17 cellular contexts compared by ENCODE assay signal in genomic region chr14:68461086-68461485, GRCh38.
"Had no signal": no experiment of that assay in that cellular context is flagged by ENCODE, and none has a peak within 500 bp of the region (broad histone marks: within the 10 kb centered on the region; RNA-seq: fewer than 3 reads in every experiment).

No MANE protein-coding gene starts in this region.

- H3K9me3 Mint-ChIP-seq: activated B cell treated with CpG ODN at 0.5 μM for 24 hours; activated CD8-positive, alpha-beta T cell treated with anti-CD3 and anti-CD28 coated beads for 36 hours; activated naive CD4-positive, alpha-beta T cell treated with anti-CD3 and anti-CD28 coated beads, Interleukin-2, amount 50 U/mL, for 24 hours; activated T-cell treated with anti-CD3 and anti-CD28 coated beads, Interleukin-2, amount 50 U/mL, for 4 hours; neural crest cell; stimulated activated effector memory CD8-positive, alpha-beta T cell treated with anti-CD3 and anti-CD28 coated beads, Interleukin-12 subunit alpha, Interleukin-12 subunit beta, amount 100 ng/mL, for 72 hours had no signal

- DNase-seq: activated B cell treated with CpG ODN at 0.5 μM for 24 hours; activated CD4-positive, alpha-beta T cell treated with anti-CD3 and anti-CD28 coated beads for 48 hours; activated CD8-positive, alpha-beta T cell treated with anti-CD3 and anti-CD28 coated beads for 36 hours; activated effector memory CD4-positive, alpha-beta T cell treated with Interleukin-2 at 50 U/mL for 16 hours; activated T-cell treated with anti-CD3 and anti-CD28 coated beads, Interleukin-2, amount 50 U/mL, for 4 hours; adrenal gland; hippocampal formation; kidney; mesendoderm; sigmoid colon; stimulated activated CD4-positive, alpha-beta T cell treated with anti-CD3 and anti-CD28 coated beads, Interleukin-12 subunit alpha, Interleukin-12 subunit beta, amount 100 ng/mL, for 4 hours; transverse colon had no signal

- H3K27ac Mint-ChIP-seq: activated B cell treated with CpG ODN at 0.5 μM for 24 hours; activated CD8-positive, alpha-beta T cell treated with anti-CD3 and anti-CD28 coated beads for 36 hours; activated naive CD4-positive, alpha-beta T cell treated with anti-CD3 and anti-CD28 coated beads, Interleukin-2, amount 50 U/mL, for 24 hours; stimulated activated effector memory CD8-positive, alpha-beta T cell treated with anti-CD3 and anti-CD28 coated beads, Interleukin-12 subunit alpha, Interleukin-12 subunit beta, amount 100 ng/mL, for 72 hours had no signal

- ATAC-seq: activated CD8-positive, alpha-beta T cell treated with anti-CD3 and anti-CD28 coated beads for 36 hours; activated T-cell treated with anti-CD3 and anti-CD28 coated beads, Interleukin-2, amount 50 U/mL, for 4 hours; esophagus mucosa; stimulated activated effector memory CD8-positive, alpha-beta T cell treated with anti-CD3 and anti-CD28 coated beads, Interleukin-12 subunit alpha, Interleukin-12 subunit beta, amount 100 ng/mL, for 72 hours had no signal

- H3K4me1 Mint-ChIP-seq: stimulated activated effector memory CD8-positive, alpha-beta T cell treated with anti-CD3 and anti-CD28 coated beads, Interleukin-12 subunit alpha, Interleukin-12 subunit beta, amount 100 ng/mL, for 72 hours had no signal

- H3K4me3 Mint-ChIP-seq: activated B cell treated with CpG ODN at 0.5 μM for 24 hours; activated CD8-positive, alpha-beta T cell treated with anti-CD3 and anti-CD28 coated beads for 36 hours; activated naive CD4-positive, alpha-beta T cell treated with anti-CD3 and anti-CD28 coated beads, Interleukin-2, amount 50 U/mL, for 24 hours; activated T-cell treated with anti-CD3 and anti-CD28 coated beads, Interleukin-2, amount 50 U/mL, for 4 hours; neural crest cell; stimulated activated effector memory CD8-positive, alpha-beta T cell treated with anti-CD3 and anti-CD28 coated beads, Interleukin-12 subunit alpha, Interleukin-12 subunit beta, amount 100 ng/mL, for 72 hours had no signal

- H3K36me3 ChIP-seq: adrenal gland, cardiac muscle cell, sigmoid colon, transverse colon had no signal

- H3K27me3 Mint-ChIP-seq: activated B cell treated with CpG ODN at 0.5 μM for 24 hours; activated CD8-positive, alpha-beta T cell treated with anti-CD3 and anti-CD28 coated beads for 36 hours; activated naive CD4-positive, alpha-beta T cell treated with anti-CD3 and anti-CD28 coated beads, Interleukin-2, amount 50 U/mL, for 24 hours had no signal

- H3K4me3 ChIP-seq: adrenal gland, cardiac muscle cell, sigmoid colon, transverse colon had no signal

- H3K9me3 ChIP-seq: adrenal gland, sigmoid colon, transverse colon had no signal

- H3K27ac ChIP-seq: cardiac muscle cell had no signal

- H3K27me3 ChIP-seq: adrenal gland, cardiac muscle cell, sigmoid colon, transverse colon had no signal

- H3K36me3 Mint-ChIP-seq: activated naive CD4-positive, alpha-beta T cell treated with anti-CD3 and anti-CD28 coated beads, Interleukin-2, amount 50 U/mL, for 24 hours; stimulated activated effector memory CD8-positive, alpha-beta T cell treated with anti-CD3 and anti-CD28 coated beads, Interleukin-12 subunit alpha, Interleukin-12 subunit beta, amount 100 ng/mL, for 72 hours had no signal
